In the genomic region with DNA sequence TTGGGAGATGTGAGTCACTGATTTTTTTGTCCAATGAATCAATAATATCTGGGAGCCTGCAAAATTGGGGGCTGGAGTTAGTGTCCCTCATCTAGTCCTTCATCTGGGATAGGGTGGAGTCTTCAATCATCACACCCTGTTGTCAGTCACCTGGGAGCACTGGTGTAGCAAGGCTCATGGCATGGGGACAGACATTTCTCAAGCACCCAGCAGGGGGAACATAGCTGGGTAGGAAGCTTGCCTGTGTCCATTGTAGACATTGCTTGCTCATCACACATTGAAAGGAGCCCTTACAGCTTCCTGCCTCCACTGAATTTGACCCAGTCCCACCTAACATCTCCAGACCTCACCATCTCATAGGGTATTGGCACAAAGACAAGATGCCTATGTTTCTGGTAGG, we compare ENCODE assay signal across 1 cellular context.
TF ChIP-seq lines count a peak whose summit lies in the region.

No MANE protein-coding gene starts in this region.

TF ChIP-seq in liver, 16 proteins besides CTCF, POLR2A, EP300 and RAD21 (continued from another document):
- no peak for TF ChIP-seq ATF3 (IDR thresholded peaks at IDR 0.05)
- TF ChIP-seq HNF4G (IDR thresholded peaks at IDR 0.05) = no peak
- no peak for TF ChIP-seq TAF1 (conservative IDR thresholded peaks at IDR 0.05)
- no peak for TF ChIP-seq NR2F2 (IDR thresholded peaks at IDR 0.05)
